11 cellular contexts compared by ENCODE assay signal in the genomic region with DNA sequence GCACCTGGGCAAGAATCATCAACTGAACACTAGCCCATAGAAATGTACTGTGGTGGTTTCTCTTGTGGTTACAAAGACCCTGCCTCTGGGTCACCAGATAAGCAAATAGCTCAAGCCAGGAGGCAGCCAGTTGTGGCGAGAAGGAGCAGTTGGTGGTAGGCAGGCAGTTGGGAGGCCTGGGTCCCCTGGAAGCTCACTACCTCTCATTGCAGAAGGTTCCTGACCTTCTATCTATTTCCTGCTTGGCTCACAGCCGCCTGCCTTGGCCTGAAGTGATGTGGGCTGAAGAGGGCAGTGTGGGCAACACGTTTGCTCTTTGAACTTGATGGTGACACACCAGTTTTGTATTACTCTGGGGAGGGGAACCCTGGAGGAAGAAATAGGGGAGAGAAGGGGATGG. TPM values are rescaled to one million over a fixed set of nuclear protein-coding genes. Genes with fewer than 3 reads are reported as not detected.
DNase-seq lines count a peak whose midpoint lies in the region; ATAC-seq and TF ChIP-seq lines count a peak whose summit lies in the region.
"Had no signal": no experiment of that assay in that cellular context is flagged by ENCODE, and none has a peak within 500 bp of the region (broad histone marks: within the 10 kb centered on the region; RNA-seq: fewer than 3 reads in every experiment).

No MANE protein-coding gene starts in this region.

- DNase-seq in CMK (ENCODE audit: low read depth) (peak; percentile 73), HCT116 (ENCODE audit: low read depth, low spot score) (no peak), RPMI7951 (ENCODE audit: low read depth) (peak; percentile 15), kidney epithelial cell (ENCODE audit: low read depth) (no peak), AG08395 (ENCODE audit: low spot score) (no peak), right atrium auricular region (ENCODE audit: low spot score) (no peak), cerebellar cortex (ENCODE audit: low spot score) (no peak)
- DNase-seq: activated T-cell treated with anti-CD3 and anti-CD28 coated beads, Interleukin-2, amount 50 U/mL, for 1 hour; NCI-H446 treated with DMSO at 0.1 percent for 48 hours; stimulated activated CD8-positive, alpha-beta memory T cell treated with anti-CD3 and anti-CD28 coated beads, Interleukin-4, amount 100 ng/mL, for 48 hours had no signal

- TF ChIP-seq POLR2A in HCT116 (IDR thresholded peaks at IDR 0.05; ENCODE audit: borderline replicate concordance, extremely low read depth, insufficient read depth, insufficient read length) = no peak

- TF ChIP-seq CTCF in HCT116 (IDR thresholded peaks at IDR 0.05 in 2 of 3, conservative IDR thresholded peaks at IDR 0.05 in 1 of 3; ENCODE audit: borderline replicate concordance in 1 of 3, insufficient read depth in 1 of 3, low read depth in 2 of 3, low read length in 2 of 3) (peak in 2 of 3 experiments; percentile 24 to 41; a peak in 3 of 6 replicates), kidney epithelial cell (IDR thresholded peaks at IDR 0.05; ENCODE audit: insufficient read depth, low read length, poor library complexity, severe bottlenecking) (peak; percentile 19), right atrium auricular region (IDR thresholded peaks at IDR 0.05) (no peak)

- H2AFZ ChIP-seq in HCT116 (ENCODE audit: low read depth, low read length, poor library complexity, severe bottlenecking) = no peak overlapping the region

- CTCF ChIA-PET in HCT116 (lab: Charles Lee) = interaction anchor here (1.4 to 2.9 kb wide), 2 partner anchors 27 to 35 kb away, joined by 3 to 9 read pairs; no protein-coding TSS in a partner anchor

- H3K79me2 ChIP-seq in HCT116 (ENCODE audit: insufficient read depth, low read length) = peaks cover 19% of the 10 kb centered on the region; the same call in 1 of the 2 replicates

- H3K9me3 ChIP-seq in HCT116 (ENCODE audit: control insufficient read depth in 1 of 2, insufficient read depth in 1 of 2, low read depth in 1 of 2, low read length in 2 of 2) (no peaks in the 10 kb centered on the region), right atrium auricular region (no peaks in the 10 kb centered on the region)

- H3K9me2 ChIP-seq in HCT116 (ENCODE audit: insufficient read depth) = no peaks in the 10 kb centered on the region

- no peaks in the 10 kb centered on the region for H3K27me3 ChIP-seq in HCT116 (ENCODE audit: insufficient read depth, low read length)
- H3K27me3 ChIP-seq in kidney epithelial cell (ENCODE audit: control insufficient read depth, insufficient read depth, low read length) = no peaks in the 10 kb centered on the region
- no peaks in the 10 kb centered on the region for H3K27me3 ChIP-seq in right atrium auricular region

- POLR2A ChIA-PET in HCT116 (lab: Charles Lee) = interaction anchor here (1.1 to 1.2 kb wide), 2 partner anchors 13 to 15 kb away, joined by 3 read pairs; no protein-coding TSS in a partner anchor

- no peak for TF ChIP-seq RAD21 in HCT116 (IDR thresholded peaks at IDR 0.05; ENCODE audit: low read depth)

- H3K4me2 ChIP-seq in HCT116 (ENCODE audit: low read length) = peak overlapping the region; percentile 68

- H3K27ac ChIP-seq in HCT116 (ENCODE audit: low read depth, low read length) = peak overlapping the region; percentile 89
- no peak overlapping the region for H3K27ac ChIP-seq in right atrium auricular region

- peaks cover 63 to 82% of the 10 kb centered on the region in 2 experiments for H3K4me1 ChIP-seq in HCT116 (ENCODE audit: control insufficient read depth in 1 of 2, insufficient read depth in 2 of 2, low read length in 2 of 2)
- peaks cover 0 to 14% of the 10 kb centered on the region in 2 donors for H3K4me1 ChIP-seq in right atrium auricular region

- intact Hi-C loops in HCT116 (cut with micrococcal nuclease) = no loop called here

- ATAC-seq in HCT116 = peak; percentile 64
- ATAC-seq in GM19328 (IDR thresholded peaks at IDR 0.05; ENCODE audit: unreplicated experiment) = no peak

- H3K9ac ChIP-seq in HCT116 (ENCODE audit: low read length) = peak overlapping the region; percentile 29; the same call in 1 of the 2 replicates

- no peak overlapping the region for H3K4me3 ChIP-seq in HCT116 (replicated peaks in 1 of 2; ENCODE audit: low read depth in 1 of 2, low read length in 2 of 2)
- no peak overlapping the region for H3K4me3 ChIP-seq in kidney epithelial cell (ENCODE audit: low read depth, low read length)
- no peak overlapping the region for H3K4me3 ChIP-seq in right atrium auricular region

- H3K36me3 ChIP-seq in HCT116 (ENCODE audit: control insufficient read depth in 1 of 2, insufficient read depth in 2 of 2, low read length in 2 of 2) = no peaks in the 10 kb centered on the region
- H3K36me3 ChIP-seq in kidney epithelial cell (ENCODE audit: control insufficient read depth, insufficient read depth, low read length) = no peaks in the 10 kb centered on the region
- H3K36me3 ChIP-seq in right atrium auricular region = no peaks in the 10 kb centered on the region

- RAD21 ChIA-PET in HCT116 (lab: Charles Lee; ENCODE audit: low non-redundant PET in 1 of 2, low total read pairs in 2 of 2, uncharacterized antibody in 2 of 2, unreplicated experiment in 2 of 2) = no interaction called here

- no peaks in the 10 kb centered on the region for H4K20me1 ChIP-seq in HCT116 (ENCODE audit: insufficient read depth)

- no TSS peak for BruUV-seq in HCT116 (replicated peaks; lab: Mats Ljungman, UMichigan)

TF ChIP-seq in HCT116, 20 proteins besides CTCF, POLR2A, EP300 and RAD21:
- peak; percentile 29; the same call in 1 of the 2 replicates for TF ChIP-seq POLR2AphosphoS5 (IDR thresholded peaks at IDR 0.05; ENCODE audit: low read depth, low read length)
- TF ChIP-seq ZBTB33 (IDR thresholded peaks at IDR 0.05; ENCODE audit: extremely low read depth, insufficient replicate concordance, low read length) = no peak
- TF ChIP-seq FOSL1 (IDR thresholded peaks at IDR 0.05; ENCODE audit: low read depth) = no peak

RNA-seq across cellular contexts. Expression of gene NECTIN1, which starts 34.7 kb away (rescaled TPM):
- total RNA-seq in HCT116 (2021; ENCODE audit: unreplicated experiment) (23.8 TPM), kidney epithelial cell (11.6 and 15.0 TPM in 2 replicates), right atrium auricular region (1 to 10 TPM; 4.0 to 4.4 TPM)
- polyA plus RNA-seq in HCT116 (2012) = 17.7 and 22.2 TPM in 2 replicates
- total RNA-seq in RPMI7951 (2014; rRNA removed; shearing (Covaris generic)) = 4.3 and 7.7 TPM in 2 replicates

Comparison
In these comparisons a context has a peak if more than half of its experiments do, and no peak if none do; other contexts are left out.
1. DNase-seq: peak in CMK (single experiment) and RPMI7951 (single experiment); none in HCT116 (single experiment), kidney epithelial cell (single experiment), AG08395 (single experiment), right atrium auricular region (single experiment) and cerebellar cortex (single experiment).
2. CTCF ChIP-seq: peak in HCT116 (2 of 3) and kidney epithelial cell (single experiment); none in right atrium auricular region (0 of 2).